13 cellular contexts compared by ENCODE assay signal in genomic region chr2:174117951-174118930, GRCh38.
DNase-seq lines count a peak whose midpoint lies in the region; ATAC-seq, FAIRE-seq and TF ChIP-seq lines count a peak whose summit lies in the region.
"Had no signal": no experiment of that assay in that cellular context is flagged by ENCODE, and none has a peak within 500 bp of the region (broad histone marks: within the 10 kb centered on the region; RNA-seq: fewer than 3 reads in every experiment).

No MANE protein-coding gene starts in this region.

- H3K9me3 ChIP-seq in HepG2 (ENCODE audit: low read length) (no peaks in the 10 kb centered on the region), right lobe of liver (no peaks in the 10 kb centered on the region), heart left ventricle (no peaks in the 10 kb centered on the region)
- H3K9me3 ChIP-seq: heart right ventricle, neutrophil had no signal

- H4K20me1 ChIP-seq in HepG2 (ENCODE audit: insufficient read depth, low read length): no peaks in the 10 kb centered on the region

- in situ Hi-C loops in HepG2 (cut with HindIII; ENCODE audit: extremely low pct_ligation_motif_present, low pct_unique_long_range_greater_than_20kb): no loop called here

- H3K4me3 ChIP-seq in HepG2 (replicated peaks in 1 of 3; ENCODE audit: insufficient read depth in 1 of 3, low read depth in 2 of 3, low read length in 3 of 3) (no peak overlapping the region), right lobe of liver (no peak overlapping the region), heart left ventricle (no peak overlapping the region)
- H3K4me3 ChIP-seq: heart right ventricle had no signal

- H3K9me3 Mint-ChIP-seq in T-helper 2 cell treated with Interferon-gamma antibody and Interleukin-4, amounts not matched to agents 5 μg/mL and 100 μg/mL, for 36 hours: no peaks in the 10 kb centered on the region
- H3K9me3 Mint-ChIP-seq: activated CD4-positive, alpha-beta T cell treated with anti-CD3 and anti-CD28 coated beads, Interleukin-2, amount 10 ng/mL, durations not matched to agents 24 days and 14 days had no signal

- 96% methylated on average over 9 of the region's 9 CpGs for WGBS in HepG2 (ENCODE audit: low lambda C conversion rate)
- WGBS in right lobe of liver (ENCODE audit: insufficient coverage, low coverage, low lambda C conversion rate, missing lambda C conversion rate): 85% methylated on average over 9 of the region's 9 CpGs
- whole genome bisulfite sequencing in heart left ventricle, 4 donors: 70 to 78% (median 72%) methylated on average over 9 of the region's 9 CpGs

- no peaks in the 10 kb centered on the region for H3K27me3 ChIP-seq in HepG2 (ENCODE audit: control insufficient read depth in 1 of 2, insufficient read depth in 2 of 2, low read length in 2 of 2)
- H3K27me3 ChIP-seq in right lobe of liver: no peaks in the 10 kb centered on the region
- no peaks in the 10 kb centered on the region for H3K27me3 ChIP-seq in foreskin keratinocyte
- no peaks in the 10 kb centered on the region for H3K27me3 ChIP-seq in heart left ventricle
- H3K27me3 ChIP-seq: heart right ventricle, neutrophil had no signal

- CTCF ChIA-PET in HepG2 (lab: Yijun Ruan, JAX; ENCODE audit: low intra/inter-chr PET ratio, low total read pairs): no interaction called here

- POLR2A ChIA-PET in HepG2 (lab: Yijun Ruan, JAX): no interaction called here

- no peak overlapping the region for H2AFZ ChIP-seq in HepG2 (ENCODE audit: low read length)

- BruUV-seq in HepG2 (replicated peaks; lab: Mats Ljungman, UMichigan): no TSS peak

- no peaks in the 10 kb centered on the region for H3K79me2 ChIP-seq in HepG2 (ENCODE audit: insufficient read depth, low read length)

- no peaks in the 10 kb centered on the region for H3K27me3 Mint-ChIP-seq in T-helper 2 cell treated with Interferon-gamma antibody and Interleukin-4, amounts not matched to agents 5 μg/mL and 100 μg/mL, for 36 hours (ENCODE audit: low read depth)
- H3K27me3 Mint-ChIP-seq: activated CD4-positive, alpha-beta T cell treated with anti-CD3 and anti-CD28 coated beads, Interleukin-2, amount 10 ng/mL, durations not matched to agents 24 days and 14 days had no signal

- TF ChIP-seq RAD21 in HepG2 (CRISPR knock-in tag; IDR thresholded peaks at IDR 0.05): no peak

- H3K27ac ChIP-seq in HepG2 (ENCODE audit: extremely low read length, insufficient read depth, low read length) (no peak overlapping the region), right lobe of liver (no peak overlapping the region), foreskin keratinocyte (peak overlapping the region; percentile 31), heart left ventricle (no peak overlapping the region)
- H3K27ac ChIP-seq: heart right ventricle, neutrophil had no signal

- no peak overlapping the region for H3K4me3 Mint-ChIP-seq in T-helper 2 cell treated with Interferon-gamma antibody and Interleukin-4, amounts not matched to agents 5 μg/mL and 100 μg/mL, for 36 hours
- H3K4me3 Mint-ChIP-seq: activated CD4-positive, alpha-beta T cell treated with anti-CD3 and anti-CD28 coated beads, Interleukin-2, amount 10 ng/mL, durations not matched to agents 24 days and 14 days had no signal

- no peak overlapping the region for H3K4me2 ChIP-seq in HepG2 (ENCODE audit: low read depth, low read length)

- ATAC-seq in HepG2 (no peak), right lobe of liver (no peak), foreskin keratinocyte (peak; percentile 76), HG03135 (IDR thresholded peaks at IDR 0.05; ENCODE audit: unreplicated experiment) (no peak), heart left ventricle (no peak)
- ATAC-seq: heart right ventricle had no signal

- H3K36me3 Mint-ChIP-seq in T-helper 2 cell treated with Interferon-gamma antibody and Interleukin-4, amounts not matched to agents 5 μg/mL and 100 μg/mL, for 36 hours (ENCODE audit: low read depth): peaks cover 10% of the 10 kb centered on the region

- TF ChIP-seq EP300 in HepG2 (IDR thresholded peaks at IDR 0.05; ENCODE audit: low read depth in 2 of 2, low read length in 2 of 2): no peak
- TF ChIP-seq EP300 in HepG2 (CRISPR knock-in tag; IDR thresholded peaks at IDR 0.05; ENCODE audit: borderline replicate concordance): no peak

- peaks cover 9% of the 10 kb centered on the region; the same call in 1 of the 2 replicates for H3K4me1 ChIP-seq in HepG2 (ENCODE audit: insufficient read depth, low read length)
- no peaks in the 10 kb centered on the region for H3K4me1 ChIP-seq in right lobe of liver
- H3K4me1 ChIP-seq in foreskin keratinocyte: peaks cover 51% of the 10 kb centered on the region
- no peaks in the 10 kb centered on the region for H3K4me1 ChIP-seq in heart left ventricle
- H3K4me1 ChIP-seq: heart right ventricle had no signal

- no peak overlapping the region for H3K9ac ChIP-seq in HepG2 (ENCODE audit: insufficient read depth, low read depth, low read length)

- H3K4me1 Mint-ChIP-seq in T-helper 2 cell treated with Interferon-gamma antibody and Interleukin-4, amounts not matched to agents 5 μg/mL and 100 μg/mL, for 36 hours (ENCODE audit: low read depth): peaks cover 2% of the 10 kb centered on the region

- no peak overlapping the region for H3K27ac Mint-ChIP-seq in T-helper 2 cell treated with Interferon-gamma antibody and Interleukin-4, amounts not matched to agents 5 μg/mL and 100 μg/mL, for 36 hours
- H3K27ac Mint-ChIP-seq: activated CD4-positive, alpha-beta T cell treated with anti-CD3 and anti-CD28 coated beads, Interleukin-2, amount 10 ng/mL, durations not matched to agents 24 days and 14 days had no signal

- TF ChIP-seq POLR2A in HepG2 (IDR thresholded peaks at IDR 0.05; ENCODE audit: insufficient read depth in 1 of 2, low read depth in 2 of 2, low read length in 2 of 2) (no peak), right lobe of liver (IDR thresholded peaks at IDR 0.05) (no peak), heart left ventricle (IDR thresholded peaks at IDR 0.05) (no peak)

- no peak for FAIRE-seq in HepG2 (lab: Jason Lieb, UNC)
- peak; percentile 7 for FAIRE-seq in TTC549 (lab: Jason Lieb, UNC)

- TF ChIP-seq CTCF in HepG2 (CRISPR knock-in tag; IDR thresholded peaks at IDR 0.05) (no peak), right lobe of liver (IDR thresholded peaks at IDR 0.05) (no peak), foreskin keratinocyte (conservative IDR thresholded peaks at IDR 0.05) (no peak), heart left ventricle (IDR thresholded peaks at IDR 0.05) (no peak)

- DNase-seq in HepG2 (ENCODE audit: low spot score) (no peak), right lobe of liver (no peak), foreskin keratinocyte (peak; percentile 85 to 89), heart left ventricle (no peak), NCI-H1092 (lab: John Stamatoyannopoulos, UW) (no peak)
- DNase-seq in T-helper 2 cell treated with Interferon-gamma antibody and Interleukin-4, amounts not matched to agents 5 μg/mL and 100 μg/mL, for 36 hours (ENCODE audit: low spot score): no peak
- DNase-seq: 8988T; activated CD4-positive, alpha-beta T cell treated with anti-CD3 and anti-CD28 coated beads, Interleukin-2, amount 10 ng/mL, durations not matched to agents 24 days and 14 days; amygdala; heart right ventricle had no signal

- intact Hi-C loops in HepG2 (cut with micrococcal nuclease; ENCODE audit: unreplicated experiment): no loop called here
- intact Hi-C loops in right lobe of liver (cut with DNase I): no loop called here
- intact Hi-C loops in heart left ventricle (cut with DNase I): no loop called here

- H3K36me3 ChIP-seq in HepG2 (replicated peaks in 1 of 2; ENCODE audit: control insufficient read depth in 1 of 2, insufficient read depth in 2 of 2, low read length in 2 of 2) (peaks cover 5 to 6% of the 10 kb centered on the region in 2 experiments; a peak in 3 of 5 replicates), right lobe of liver (no peaks in the 10 kb centered on the region), heart left ventricle (peaks cover 0 to 11% (median 0%) of the 10 kb centered on the region in 9 donors)

TF ChIP-seq in HepG2, 621 proteins besides CTCF, POLR2A, EP300 and RAD21 (continues in another document):
- TF ChIP-seq ZNF772 (CRISPR knock-in tag; IDR thresholded peaks at IDR 0.05) (no peak), RBM22 (optimal IDR thresholded peaks at IDR 0.05; ENCODE audit: low read length) (peak; percentile 15), MTF1 (CRISPR knock-in tag; IDR thresholded peaks at IDR 0.05) (no peak)
- TF ChIP-seq, protein P1, sequence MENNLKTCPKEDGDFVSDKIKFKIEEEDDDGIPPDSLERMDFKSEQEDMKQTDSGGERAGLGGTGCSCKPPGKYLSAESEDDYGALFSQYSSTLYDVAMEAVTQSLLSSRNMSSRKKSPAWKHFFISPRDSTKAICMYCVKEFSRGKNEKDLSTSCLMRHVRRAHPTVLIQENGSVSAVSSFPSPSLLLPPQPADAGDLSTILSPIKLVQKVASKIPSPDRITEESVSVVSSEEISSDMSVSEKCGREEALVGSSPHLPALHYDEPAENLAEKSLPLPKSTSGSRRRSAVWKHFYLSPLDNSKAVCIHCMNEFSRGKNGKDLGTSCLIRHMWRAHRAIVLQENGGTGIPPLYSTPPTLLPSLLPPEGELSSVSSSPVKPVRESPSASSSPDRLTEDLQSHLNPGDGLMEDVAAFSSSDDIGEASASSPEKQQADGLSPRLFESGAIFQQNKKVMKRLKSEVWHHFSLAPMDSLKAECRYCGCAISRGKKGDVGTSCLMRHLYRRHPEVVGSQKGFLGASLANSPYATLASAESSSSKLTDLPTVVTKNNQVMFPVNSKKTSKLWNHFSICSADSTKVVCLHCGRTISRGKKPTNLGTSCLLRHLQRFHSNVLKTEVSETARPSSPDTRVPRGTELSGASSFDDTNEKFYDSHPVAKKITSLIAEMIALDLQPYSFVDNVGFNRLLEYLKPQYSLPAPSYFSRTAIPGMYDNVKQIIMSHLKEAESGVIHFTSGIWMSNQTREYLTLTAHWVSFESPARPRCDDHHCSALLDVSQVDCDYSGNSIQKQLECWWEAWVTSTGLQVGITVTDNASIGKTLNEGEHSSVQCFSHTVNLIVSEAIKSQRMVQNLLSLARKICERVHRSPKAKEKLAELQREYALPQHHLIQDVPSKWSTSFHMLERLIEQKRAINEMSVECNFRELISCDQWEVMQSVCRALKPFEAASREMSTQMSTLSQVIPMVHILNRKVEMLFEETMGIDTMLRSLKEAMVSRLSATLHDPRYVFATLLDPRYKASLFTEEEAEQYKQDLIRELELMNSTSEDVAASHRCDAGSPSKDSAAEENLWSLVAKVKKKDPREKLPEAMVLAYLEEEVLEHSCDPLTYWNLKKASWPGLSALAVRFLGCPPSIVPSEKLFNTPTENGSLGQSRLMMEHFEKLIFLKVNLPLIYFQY (CRISPR knock-in tag; IDR thresholded peaks at IDR 0.05; ENCODE audit: borderline replicate concordance): no peak

Comparison
In these comparisons a context has a peak if more than half of its experiments do, and no peak if none do; other contexts are left out.
1. DNase-seq: peak in foreskin keratinocyte (2 of 2); none in HepG2 (single experiment), right lobe of liver (0 of 3), heart left ventricle (0 of 5), T-helper 2 cell treated with Interferon-gamma antibody and Interleukin-4, amounts not matched to agents 5 μg/mL and 100 μg/mL, for 36 hours (single experiment) and NCI-H1092 (single experiment).